ENCODE assay signal across 20 cellular contexts in genomic region chr3:22587446-22587845, GRCh38.
"Had no signal": no experiment of that assay in that cellular context is flagged by ENCODE, and none has a peak within 500 bp of the region (broad histone marks: within the 10 kb centered on the region; RNA-seq: fewer than 3 reads in every experiment).

No MANE protein-coding gene starts in this region.

- H3K27me3 ChIP-seq: foreskin keratinocyte, pancreas had no signal

- H3K27ac Mint-ChIP-seq: naive B cell, nephron, progenitor cell of endocrine pancreas, type B pancreatic cell had no signal

- ATAC-seq: foreskin keratinocyte, left cardiac atrium, left ventricle myocardium superior, pancreas, right cardiac atrium had no signal

- FAIRE-seq: endothelial cell of umbilical vein, kidney, pancreas, small intestine, urothelium cell line had no signal

- H3K4me3 ChIP-seq: lung, pancreas had no signal

- H3K9me3 ChIP-seq: pancreas had no signal

- H3K27ac ChIP-seq: foreskin keratinocyte, pancreas had no signal

- H3K36me3 Mint-ChIP-seq: naive B cell, type B pancreatic cell had no signal

- DNase-seq: dermis blood vessel endothelial cell; erythroblast; foreskin keratinocyte; kidney; left cardiac atrium; left ventricle myocardium superior; mesenchymal stem cell; naive B cell; occipital lobe; pancreas; right cardiac atrium; small intestine; stimulated activated CD4-positive, alpha-beta T cell treated with anti-CD3 and anti-CD28 coated beads, Interleukin-12 subunit alpha, Interleukin-12 subunit beta, amount 100 ng/mL, for 4 hours; stimulated activated naive CD4-positive, alpha-beta T cell treated with Interleukin-2 at 50 U/mL for 16 hours had no signal

- H3K4me1 ChIP-seq: foreskin keratinocyte, pancreas had no signal

- H3K36me3 ChIP-seq: pancreas had no signal

- H3K9me3 Mint-ChIP-seq: type B pancreatic cell had no signal

- H3K4me1 Mint-ChIP-seq: naive B cell had no signal

- H3K4me3 Mint-ChIP-seq: naive B cell, nephron, type B pancreatic cell had no signal
